Comparison of ENCODE assay signal across 8 cellular contexts in genomic region chrX:22135994-22136684, GRCh38.
DNase-seq lines count a peak whose midpoint lies in the region; ATAC-seq and TF ChIP-seq lines count a peak whose summit lies in the region.

No MANE protein-coding gene starts in this region.

- no peak overlapping the region for H2AK5ac ChIP-seq in mesenchymal stem cell (ENCODE audit: low read length, severe bottlenecking)

- no peak overlapping the region for H3K4me3 ChIP-seq in Peyer's patch
- H3K4me3 ChIP-seq in mesenchymal stem cell (ENCODE audit: insufficient read depth in 1 of 2, low read depth in 1 of 2, low read length in 2 of 2): peak overlapping the region in 1 of 2 experiments; percentile 40
- H3K4me3 ChIP-seq in aorta (ENCODE audit: low read length in 2 of 2): peak overlapping the region in 1 of 2 donors; percentile 18

- H3K9me3 ChIP-seq in Peyer's patch (no peaks in the 10 kb centered on the region), mesenchymal stem cell (ENCODE audit: control insufficient read depth, low read length) (no peaks in the 10 kb centered on the region), aorta (ENCODE audit: control insufficient read depth, low read length) (no peaks in the 10 kb centered on the region)

- no peak overlapping the region for H3K23ac ChIP-seq in mesenchymal stem cell (ENCODE audit: low read length in 2 of 2)

- H3K4me2 ChIP-seq in mesenchymal stem cell (ENCODE audit: low read length, poor library complexity, severe bottlenecking): no peak overlapping the region

- H3K79me1 ChIP-seq in mesenchymal stem cell (replicated peaks; ENCODE audit: low read length, poor library complexity, severe bottlenecking): no peaks in the 10 kb centered on the region

- H3K27ac ChIP-seq in Peyer's patch (peak overlapping the region in 1 of 4 donors; percentile 39), mesenchymal stem cell (ENCODE audit: low read length, poor library complexity, severe bottlenecking) (peak overlapping the region; percentile 92), aorta (ENCODE audit: low read depth in 1 of 2, low read length in 2 of 2) (no peak overlapping the region)

- peak; percentile 6 to 68 (median 56) for TF ChIP-seq CTCF in Peyer's patch (IDR thresholded peaks at IDR 0.05)

- 51% methylated on average over 4 of the region's 11 CpGs for WGBS in mesenchymal stem cell
- WGBS in aorta, 2 donors: 10 to 17% methylated on average over 11 of the region's 11 CpGs

- peak; percentile 45 for DNase-seq in NOMO-1 treated with DMSO at 0.1 percent for 48 hours (lab: John Stamatoyannopoulos, UW; ENCODE audit: unreplicated experiment)
- DNase-seq in NOMO-1 treated with dmso at 0.1 percent for 144 hours (lab: John Stamatoyannopoulos, UW; ENCODE audit: unreplicated experiment): no peak
- peak; percentile 68 for DNase-seq in HS-5 (ENCODE audit: low read depth)
- peak in 1 of 3 donors; percentile 52 for DNase-seq in Peyer's patch
- peak; percentile 20 for DNase-seq in effector CD4-positive, alpha-beta T cell
- peak; percentile 64 for DNase-seq in mesenchymal stem cell
- no peak for DNase-seq in aorta
- no peak for DNase-seq in NCI-H187 (lab: John Stamatoyannopoulos, UW)

- H3K27me3 ChIP-seq in Peyer's patch (no peaks in the 10 kb centered on the region), mesenchymal stem cell (ENCODE audit: control insufficient read depth in 1 of 2, insufficient read depth in 1 of 2, low read length in 2 of 2) (peaks cover 0 to 12% of the 10 kb centered on the region in 2 experiments), aorta (ENCODE audit: control insufficient read depth in 1 of 2, insufficient read depth in 2 of 2, low read length in 1 of 2) (no peaks in the 10 kb centered on the region)

- H3K36me3 ChIP-seq in Peyer's patch (no peaks in the 10 kb centered on the region), mesenchymal stem cell (ENCODE audit: control insufficient read depth in 1 of 2, insufficient read depth in 2 of 2, low read depth in 1 of 2, low read length in 2 of 2) (peaks cover 0 to 3% of the 10 kb centered on the region in 2 experiments), aorta (ENCODE audit: control insufficient read depth in 1 of 2, insufficient read depth in 2 of 2, low read length in 1 of 2) (no peaks in the 10 kb centered on the region)

- H2BK12ac ChIP-seq in mesenchymal stem cell (ENCODE audit: low read length in 2 of 2): peak overlapping the region in 1 of 2 experiments; percentile 11

- peak overlapping the region; percentile 72 for H3K9ac ChIP-seq in mesenchymal stem cell (ENCODE audit: low read length)

- no peak overlapping the region for H4K8ac ChIP-seq in mesenchymal stem cell (ENCODE audit: low read length)

- H2BK120ac ChIP-seq in mesenchymal stem cell (ENCODE audit: low read depth, low read length): no peak overlapping the region

- ATAC-seq in aorta (ENCODE audit: low FRiP score): peak; percentile 75

- no peak overlapping the region for H2BK15ac ChIP-seq in mesenchymal stem cell (ENCODE audit: low read depth, poor library complexity, severe bottlenecking)

- H4K91ac ChIP-seq in mesenchymal stem cell (ENCODE audit: low read length): peak overlapping the region; percentile 68

- H3K18ac ChIP-seq in mesenchymal stem cell (ENCODE audit: low read depth in 1 of 2, low read length in 2 of 2): peak overlapping the region; percentile 54 to 61

- H2BK5ac ChIP-seq in mesenchymal stem cell (ENCODE audit: low read depth, low read length, poor library complexity, severe bottlenecking): peak overlapping the region; percentile 91

- H3K4ac ChIP-seq in mesenchymal stem cell (ENCODE audit: low read depth in 1 of 2, low read length in 2 of 2): peak overlapping the region in 1 of 2 experiments; percentile 58

- H3K14ac ChIP-seq in mesenchymal stem cell (ENCODE audit: low read length in 2 of 2): no peak overlapping the region

- intact Hi-C loops in aorta (cut with DNase I): loop anchor here (2.0 to 10.0 kb wide), 3 partner anchors 141 to 613 kb away; no protein-coding TSS in a partner anchor

- no peak for TF ChIP-seq POLR2A in Peyer's patch (IDR thresholded peaks at IDR 0.05)

- no peak overlapping the region for H2AFZ ChIP-seq in mesenchymal stem cell (ENCODE audit: low read depth, low read length)

- H3K4me1 ChIP-seq in Peyer's patch (peaks cover 0 to 8% (median 0%) of the 10 kb centered on the region in 4 donors), mesenchymal stem cell (ENCODE audit: control insufficient read depth, insufficient read depth, low read depth, low read length) (peaks cover 4% of the 10 kb centered on the region), aorta (ENCODE audit: control insufficient read depth in 1 of 2, insufficient read depth in 2 of 2, low read length in 2 of 2) (no peaks in the 10 kb centered on the region)

Comparison
In these comparisons a context has a peak if more than half of its experiments do, and no peak if none do; other contexts are left out.
1. DNase-seq: peak in NOMO-1 treated with DMSO at 0.1 percent for 48 hours (single experiment), HS-5 (single experiment), effector CD4-positive, alpha-beta T cell (single experiment) and mesenchymal stem cell (single experiment); none in NOMO-1 treated with dmso at 0.1 percent for 144 hours (single experiment), aorta (0 of 2) and NCI-H187 (0 of 2).